Comparison of ENCODE assay signal across 14 cellular contexts in genomic region chr12:3641428-3641883, GRCh38.
DNase-seq lines count a peak whose midpoint lies in the region; ATAC-seq, FAIRE-seq and TF ChIP-seq lines count a peak whose summit lies in the region.
"Had no signal": no experiment of that assay in that cellular context is flagged by ENCODE, and none has a peak within 500 bp of the region (broad histone marks: within the 10 kb centered on the region; RNA-seq: fewer than 3 reads in every experiment).

No MANE protein-coding gene starts in this region.

- peaks cover 35% of the 10 kb centered on the region for H3K36me3 Mint-ChIP-seq in activated CD4-positive, alpha-beta memory T cell treated with anti-CD3 and anti-CD28 coated beads for 36 hours

- CTCF ChIA-PET in activated CD4-positive, alpha-beta memory T cell treated with anti-CD3 and anti-CD28 coated beads for 36 hours (lab: Charles Lee): interaction anchor here (1.0 to 1.3 kb wide), 2 partner anchors 136 to 162 kb away, joined by 3 read pairs; no protein-coding TSS in a partner anchor

- DNase-seq in GM03348 (ENCODE audit: low spot score) (peak; percentile 85), RCC 7860 (ENCODE audit: low spot score) (peak; percentile 13), fibroblast of mammary gland (ENCODE audit: low read depth) (peak; percentile 90), sciatic nerve (ENCODE audit: low spot score) (peak; percentile 66), adrenal gland (no peak), substantia nigra (lab: John Stamatoyannopoulos, UW) (no peak)
- no peak for DNase-seq in activated CD4-positive, alpha-beta memory T cell treated with anti-CD3 and anti-CD28 coated beads for 36 hours
- DNase-seq: activated CD8-positive, alpha-beta memory T cell treated with anti-CD3 and anti-CD28 coated beads, Interleukin-2, amount 10 ng/mL, durations not matched to agents 7 days and 5 days; DMS 273 treated with DMSO at 0.1 percent for 48 hours; effector memory CD4-positive, alpha-beta T cell; NCI-H1417 had no signal

- no peak for TF ChIP-seq POLR2A in adrenal gland (IDR thresholded peaks at IDR 0.05)

- no peaks in the 10 kb centered on the region for H3K27me3 Mint-ChIP-seq in activated CD4-positive, alpha-beta memory T cell treated with anti-CD3 and anti-CD28 coated beads for 36 hours
- H3K27me3 Mint-ChIP-seq: activated CD8-positive, alpha-beta memory T cell treated with anti-CD3 and anti-CD28 coated beads, Interleukin-2, amount 10 ng/mL, durations not matched to agents 7 days and 5 days had no signal

- WGBS in adrenal gland, 4 donors: 72 to 80% (median 78%) methylated on average over 2 of the region's 2 CpGs

- no peaks in the 10 kb centered on the region for H3K4me1 Mint-ChIP-seq in activated CD4-positive, alpha-beta memory T cell treated with anti-CD3 and anti-CD28 coated beads for 36 hours (ENCODE audit: low read depth)
- H3K4me1 Mint-ChIP-seq: activated CD8-positive, alpha-beta memory T cell treated with anti-CD3 and anti-CD28 coated beads, Interleukin-2, amount 10 ng/mL, durations not matched to agents 7 days and 5 days; nephron had no signal

- no peak overlapping the region for H3K4me3 Mint-ChIP-seq in activated CD4-positive, alpha-beta memory T cell treated with anti-CD3 and anti-CD28 coated beads for 36 hours
- H3K4me3 Mint-ChIP-seq: activated CD8-positive, alpha-beta memory T cell treated with anti-CD3 and anti-CD28 coated beads, Interleukin-2, amount 10 ng/mL, durations not matched to agents 7 days and 5 days; nephron; T-helper 2 cell treated with Interferon-gamma antibody and Interleukin-4, amounts not matched to agents 5 μg/mL and 100 μg/mL, for 36 hours had no signal

- TF ChIP-seq CTCF in fibroblast of mammary gland (conservative IDR thresholded peaks at IDR 0.05; ENCODE audit: control insufficient read depth, insufficient read depth, low read depth, low read length) (no peak), adrenal gland (IDR thresholded peaks at IDR 0.05) (no peak)

- H3K36me3 ChIP-seq in adrenal gland (replicated peaks in 1 of 2): no peaks in the 10 kb centered on the region

- no peaks in the 10 kb centered on the region for H3K9me3 Mint-ChIP-seq in activated CD4-positive, alpha-beta memory T cell treated with anti-CD3 and anti-CD28 coated beads for 36 hours
- H3K9me3 Mint-ChIP-seq: nephron; T-helper 2 cell treated with Interferon-gamma antibody and Interleukin-4, amounts not matched to agents 5 μg/mL and 100 μg/mL, for 36 hours had no signal

- FAIRE-seq in RCC 7860 (lab: Jason Lieb, UNC): no peak

- no peak overlapping the region for H3K4me3 ChIP-seq in fibroblast of mammary gland (ENCODE audit: control insufficient read depth, low read depth, low read length)
- H3K4me3 ChIP-seq in adrenal gland: no peak overlapping the region

- H3K27ac Mint-ChIP-seq in activated CD4-positive, alpha-beta memory T cell treated with anti-CD3 and anti-CD28 coated beads for 36 hours: no peak overlapping the region
- H3K27ac Mint-ChIP-seq: activated CD8-positive, alpha-beta memory T cell treated with anti-CD3 and anti-CD28 coated beads, Interleukin-2, amount 10 ng/mL, durations not matched to agents 7 days and 5 days; nephron had no signal

- H3K4me1 ChIP-seq in adrenal gland (replicated peaks in 1 of 2): no peaks in the 10 kb centered on the region

- POLR2A ChIA-PET in activated CD4-positive, alpha-beta memory T cell treated with anti-CD3 and anti-CD28 coated beads for 36 hours (lab: Charles Lee): no interaction called here

- intact Hi-C loops in sciatic nerve (cut with DNase I) (no loop called here), adrenal gland (cut with DNase I) (no loop called here)
- intact Hi-C loops in activated CD4-positive, alpha-beta memory T cell treated with anti-CD3 and anti-CD28 coated beads for 36 hours (cut with micrococcal nuclease): no loop called here

- no peak overlapping the region for H3K27ac ChIP-seq in adrenal gland
- H3K27ac ChIP-seq in substantia nigra (ENCODE audit: low read depth, low read length, poor library complexity, severe bottlenecking): no peak overlapping the region

- peak; percentile 96 for ATAC-seq in sciatic nerve
- no peak for ATAC-seq in GM21717 (IDR thresholded peaks at IDR 0.05; ENCODE audit: unreplicated experiment)
- ATAC-seq: activated CD8-positive, alpha-beta memory T cell treated with anti-CD3 and anti-CD28 coated beads, Interleukin-2, amount 10 ng/mL, durations not matched to agents 7 days and 5 days had no signal

- no peaks in the 10 kb centered on the region for H3K27me3 ChIP-seq in adrenal gland

- H3K9me3 ChIP-seq in adrenal gland (replicated peaks in 1 of 3): no peaks in the 10 kb centered on the region

Comparison
In these comparisons a context has a peak if more than half of its experiments do, and no peak if none do; other contexts are left out.
1. DNase-seq: peak in GM03348 (single experiment), RCC 7860 (single experiment), fibroblast of mammary gland (single experiment) and sciatic nerve (single experiment); none in adrenal gland (0 of 7), substantia nigra (0 of 49) and activated CD4-positive, alpha-beta memory T cell treated with anti-CD3 and anti-CD28 coated beads for 36 hours (single experiment).